In the genomic region with DNA sequence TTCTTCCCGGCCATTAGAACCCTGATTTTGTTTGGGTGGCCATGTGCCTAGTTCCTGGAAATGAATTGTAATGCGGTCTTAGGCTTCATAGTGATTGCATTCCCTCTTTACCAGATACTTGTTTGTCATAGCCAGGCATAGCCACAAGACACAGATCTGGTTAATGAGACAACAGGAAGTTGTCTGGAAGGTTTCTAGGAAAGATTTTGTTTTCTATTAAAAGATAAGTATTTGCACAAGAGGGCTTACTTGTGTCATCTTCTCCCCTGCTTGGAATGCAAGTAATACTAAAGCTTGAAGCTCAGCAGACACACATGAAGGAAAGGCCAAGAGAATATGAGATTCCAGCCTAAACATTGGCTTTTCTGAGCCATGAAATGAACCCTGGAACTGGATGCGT, we compare ENCODE assay signal across 1 cellular context.
TF ChIP-seq lines count a peak whose summit lies in the region.

No MANE protein-coding gene starts in this region.

TF ChIP-seq in K562, 482 proteins besides CTCF, POLR2A, EP300 and RAD21 (continued from another document):
- no peak for TF ChIP-seq NFIX (CRISPR knock-in tag; IDR thresholded peaks at IDR 0.05; ENCODE audit: low read depth)
